20 cellular contexts compared by ENCODE assay signal in the genomic region with DNA sequence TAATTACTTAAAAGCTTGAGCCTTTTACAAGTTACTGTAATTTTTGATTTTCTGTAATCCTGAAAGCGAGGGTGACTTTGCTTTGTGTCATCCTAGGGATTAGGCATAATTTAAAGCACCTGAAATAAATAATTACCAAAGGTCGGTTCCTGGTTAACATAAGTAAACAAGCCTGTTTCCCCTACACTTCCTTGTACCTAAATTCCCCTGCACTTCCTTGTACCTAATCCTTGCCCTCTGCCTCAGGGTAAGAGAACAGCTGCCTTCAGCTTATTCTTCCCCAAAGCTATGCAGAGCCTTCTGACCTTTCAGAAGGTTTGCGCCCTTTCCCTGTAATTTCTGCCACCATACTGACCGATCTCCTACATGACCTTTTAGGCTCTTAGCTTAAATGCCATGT.
"Had no signal": no experiment of that assay in that cellular context is flagged by ENCODE, and none has a peak within 500 bp of the region (broad histone marks: within the 10 kb centered on the region; RNA-seq: fewer than 3 reads in every experiment).

No MANE protein-coding gene starts in this region.

- H3K27ac ChIP-seq: colonic mucosa, dorsolateral prefrontal cortex, esophagus squamous epithelium, gastrocnemius medialis, lower lobe of right lung, spleen, thoracic aorta, WERI-Rb-1 had no signal

- H3K4me3 ChIP-seq: colonic mucosa, dorsolateral prefrontal cortex, esophagus squamous epithelium, gastrocnemius medialis, lower lobe of right lung, spleen, thoracic aorta had no signal

- H3K27me3 ChIP-seq: colonic mucosa, dorsolateral prefrontal cortex, esophagus squamous epithelium, gastrocnemius medialis, spleen had no signal

- H3K9me3 ChIP-seq: colonic mucosa, esophagus squamous epithelium, gastrocnemius medialis, lower lobe of right lung, spleen, thoracic aorta had no signal

- ATAC-seq: activated T-cell treated with anti-CD3 and anti-CD28 coated beads, Interleukin-2, amount 50 U/mL, for 4 hours; effector memory CD8-positive, alpha-beta T cell; gastrocnemius medialis; lower lobe of right lung; naive thymus-derived CD4-positive, alpha-beta T cell had no signal

- DNase-seq: activated CD4-positive, alpha-beta T cell treated with anti-CD3 and anti-CD28 coated beads for 1 hour; activated naive CD4-positive, alpha-beta T cell treated with Interleukin-2 at 50 U/mL for 16 hours; activated naive CD8-positive, alpha-beta T cell treated with anti-CD3 and anti-CD28 coated beads, Interleukin-2, amount 10 ng/mL, durations not matched to agents 7 days and 5 days; activated T-cell treated with anti-CD3 and anti-CD28 coated beads, Interleukin-2, amount 50 U/mL, for 4 hours; amniotic stem cell; colonic mucosa; dorsolateral prefrontal cortex; effector memory CD8-positive, alpha-beta T cell; esophagus squamous epithelium; gastrocnemius medialis; hypothalamus; lower lobe of right lung; mesendoderm; naive thymus-derived CD4-positive, alpha-beta T cell; spleen; stimulated activated CD4-positive, alpha-beta T cell treated with anti-CD3 and anti-CD28 coated beads, Interleukin-4, amount 100 ng/mL, for 1 hour; stimulated activated naive CD4-positive, alpha-beta T cell treated with Interleukin-2 at 50 U/mL for 16 hours; T-helper 1 cell; WERI-Rb-1 had no signal

- H3K4me1 ChIP-seq: colonic mucosa, esophagus squamous epithelium, gastrocnemius medialis, lower lobe of right lung, spleen had no signal

- H3K36me3 ChIP-seq: colonic mucosa, esophagus squamous epithelium, gastrocnemius medialis, lower lobe of right lung, spleen, thoracic aorta, WERI-Rb-1 had no signal
